Comparison of ENCODE assay signal across 15 cellular contexts in the genomic region with DNA sequence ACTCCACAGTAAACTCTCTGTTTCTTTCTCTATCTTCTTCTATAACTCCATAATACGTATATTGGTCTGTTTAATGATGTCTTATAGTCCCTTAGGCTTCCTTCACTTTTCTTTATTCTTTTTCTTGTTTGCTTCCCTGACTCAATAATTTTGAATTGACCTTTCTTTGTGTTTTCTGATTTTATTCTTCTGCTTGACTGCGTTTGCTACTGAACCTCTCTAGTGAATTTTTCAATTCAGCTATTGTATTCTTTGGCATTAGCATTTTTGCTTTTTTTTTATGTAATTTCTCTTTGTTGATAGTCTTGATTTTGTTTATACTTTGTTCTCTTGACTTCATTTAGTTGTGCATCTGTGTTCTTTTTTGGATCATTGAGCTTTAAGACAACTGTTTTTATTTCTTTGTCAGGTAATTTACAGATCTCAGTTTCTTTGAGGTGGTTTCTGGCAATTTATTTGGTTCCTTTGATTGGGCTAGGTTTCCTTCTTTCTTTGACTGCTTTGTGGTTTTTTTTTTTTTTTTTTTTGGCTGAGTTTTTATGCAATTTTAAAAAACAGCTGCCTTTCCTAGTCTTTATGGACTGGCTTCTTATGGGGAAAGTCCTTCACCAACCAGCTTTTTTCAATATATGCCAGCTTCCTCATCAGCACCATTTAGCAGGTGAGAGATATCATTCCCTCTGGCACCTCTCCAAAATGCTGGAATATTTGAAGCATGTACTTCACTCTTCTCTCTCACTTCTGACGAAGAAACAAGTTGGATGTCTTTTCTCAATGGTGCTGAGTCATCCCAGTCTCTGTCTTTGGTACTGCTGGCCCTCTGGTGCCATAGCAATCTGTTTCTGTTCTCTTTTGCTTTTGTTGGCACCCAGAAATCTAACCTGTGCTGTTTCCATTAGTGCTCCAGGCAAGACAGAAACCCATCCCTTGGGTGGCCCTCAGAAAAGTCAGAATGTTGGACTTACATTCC. TPM values are rescaled to one million over a fixed set of nuclear protein-coding genes. Genes with fewer than 3 reads are reported as not detected.
DNase-seq lines count a peak whose midpoint lies in the region; ATAC-seq, FAIRE-seq and TF ChIP-seq lines count a peak whose summit lies in the region.
"Had no signal": no experiment of that assay in that cellular context is flagged by ENCODE, and none has a peak within 500 bp of the region (broad histone marks: within the 10 kb centered on the region; RNA-seq: fewer than 3 reads in every experiment).

No MANE protein-coding gene starts in this region.

- H3K27me3 ChIP-seq in endodermal cell (ENCODE audit: control insufficient read depth, insufficient read depth, low read length, poor library complexity, severe bottlenecking): no peaks in the 10 kb centered on the region
- H3K27me3 ChIP-seq in pancreas: no peaks in the 10 kb centered on the region
- H3K27me3 ChIP-seq in esophagus muscularis mucosa: no peaks in the 10 kb centered on the region
- no peaks in the 10 kb centered on the region for H3K27me3 ChIP-seq in WERI-Rb-1 (ENCODE audit: insufficient read depth, low read depth, severe bottlenecking)
- H3K27me3 ChIP-seq: hepatocyte had no signal

- peaks cover 53% of the 10 kb centered on the region for H3K36me3 ChIP-seq in endodermal cell (ENCODE audit: control insufficient read depth, insufficient read depth, low read length)
- peaks cover 0 to 20% (median 2%) of the 10 kb centered on the region in 3 donors for H3K36me3 ChIP-seq in pancreas
- H3K36me3 ChIP-seq in esophagus muscularis mucosa: peaks cover 19 to 74% (median 46%) of the 10 kb centered on the region in 4 donors
- H3K36me3 ChIP-seq in WERI-Rb-1: peaks cover 28% of the 10 kb centered on the region
- H3K36me3 ChIP-seq in mucosa of descending colon (ENCODE audit: low read depth): no peaks in the 10 kb centered on the region

- FAIRE-seq in pancreas (lab: Jason Lieb, UNC): no peak

- TF ChIP-seq CTCF in endodermal cell (conservative IDR thresholded peaks at IDR 0.05) (no peak), pancreas (IDR thresholded peaks at IDR 0.05) (no peak), esophagus muscularis mucosa (IDR thresholded peaks at IDR 0.05) (no peak), WERI-Rb-1 (IDR thresholded peaks at IDR 0.05; ENCODE audit: low read depth, low read length) (no peak), mucosa of descending colon (IDR thresholded peaks at IDR 0.05) (no peak)

- no peaks in the 10 kb centered on the region for H3K4me1 ChIP-seq in endodermal cell (ENCODE audit: control insufficient read depth, insufficient read depth, low read length)
- no peaks in the 10 kb centered on the region for H3K4me1 ChIP-seq in pancreas
- no peaks in the 10 kb centered on the region for H3K4me1 ChIP-seq in esophagus muscularis mucosa
- no peaks in the 10 kb centered on the region for H3K4me1 ChIP-seq in mucosa of descending colon (ENCODE audit: low read depth)
- H3K4me1 ChIP-seq: parathyroid adenoma had no signal

- H3K9me3 ChIP-seq in endodermal cell (ENCODE audit: control insufficient read depth, low read length) (no peaks in the 10 kb centered on the region), pancreas (no peaks in the 10 kb centered on the region), esophagus muscularis mucosa (peaks cover 0 to 14% (median 0%) of the 10 kb centered on the region in 4 donors), WERI-Rb-1 (ENCODE audit: severe bottlenecking) (no peaks in the 10 kb centered on the region), mucosa of descending colon (no peaks in the 10 kb centered on the region)

- TF ChIP-seq POLR2A in esophagus muscularis mucosa (IDR thresholded peaks at IDR 0.05; ENCODE audit: low read depth): no peak

- H3K27me3 Mint-ChIP-seq in endodermal cell (ENCODE audit: insufficient read depth): no peaks in the 10 kb centered on the region

- peaks cover 60% of the 10 kb centered on the region for H3K36me3 Mint-ChIP-seq in endodermal cell (ENCODE audit: low read depth)

- peak overlapping the region; percentile 19 for H3K27ac Mint-ChIP-seq in endodermal cell

- intact Hi-C loops in pancreas (cut with DNase I) (no loop called here), esophagus muscularis mucosa (cut with DNase I) (no loop called here), mucosa of descending colon (cut with DNase I, micrococcal nuclease) (no loop called here)

- DNase-seq in AG08395 (ENCODE audit: low spot score) (peak; percentile 9), NCI-H226 (peak; percentile 80), endodermal cell (no peak), pancreas (no peak), esophagus muscularis mucosa (ENCODE audit: extremely low spot score) (no peak), WERI-Rb-1 (no peak), mucosa of descending colon (no peak)
- DNase-seq: C1 segment of cervical spinal cord; NCI-H1092 treated with DMSO at 0.1 percent for 48 hours; stimulated activated naive CD8-positive, alpha-beta T cell treated with anti-CD3 and anti-CD28 coated beads, Interleukin-15, Interleukin-2, amounts not matched to agents 100 U/mL and 50 U/mL, for 24 hours had no signal

- no peak overlapping the region for H3K9ac ChIP-seq in endodermal cell (ENCODE audit: extremely low read depth, low read length, poor library complexity, severe bottlenecking)
- H3K9ac ChIP-seq: parathyroid adenoma had no signal

- H3K27ac ChIP-seq in endodermal cell (ENCODE audit: low read depth, low read length) (no peak overlapping the region), pancreas (no peak overlapping the region), esophagus muscularis mucosa (replicated peaks in 1 of 4) (no peak overlapping the region), WERI-Rb-1 (no peak overlapping the region)
- H3K27ac ChIP-seq: hepatocyte, parathyroid adenoma had no signal

- no peak for TF ChIP-seq EP300 in esophagus muscularis mucosa (IDR thresholded peaks at IDR 0.05)

- ATAC-seq in GM19351 (IDR thresholded peaks at IDR 0.05; ENCODE audit: unreplicated experiment) (peak; percentile 48), pancreas (no peak), mucosa of descending colon (no peak)
- ATAC-seq: stimulated activated naive CD8-positive, alpha-beta T cell treated with anti-CD3 and anti-CD28 coated beads, Interleukin-15, Interleukin-2, amounts not matched to agents 100 U/mL and 50 U/mL, for 24 hours had no signal

- H3K4me1 Mint-ChIP-seq in endodermal cell: no peaks in the 10 kb centered on the region

- H3K9me3 Mint-ChIP-seq in endodermal cell: peaks cover 5% of the 10 kb centered on the region

- H3K4me3 ChIP-seq in endodermal cell (ENCODE audit: low read length) (no peak overlapping the region), pancreas (no peak overlapping the region), esophagus muscularis mucosa (no peak overlapping the region), WERI-Rb-1 (ENCODE audit: low read depth, low read length) (no peak overlapping the region), mucosa of descending colon (no peak overlapping the region)
- H3K4me3 ChIP-seq: hepatocyte, lung had no signal

- no peak overlapping the region for H3K4me3 Mint-ChIP-seq in endodermal cell

- WGBS in endodermal cell (ENCODE audit: insufficient coverage in 1 of 2, insufficient read length in 1 of 2), 2 experiments: 75 to 92% methylated on average over 2 to 3 of the region's 3 CpGs
- 90 to 91% methylated on average over 3 of the region's 3 CpGs for WGBS in pancreas, 2 donors
- 89% methylated on average over 3 of the region's 3 CpGs for WGBS in esophagus muscularis mucosa

RNA-seq across cellular contexts. Expression of a gene that starts 17.6 kb away (rescaled TPM):
- total RNA-seq in endodermal cell: 10 to 100 TPM; 45.3 to 52.1 TPM
- polyA plus RNA-seq in endodermal cell (2013, experiment 1 of 2): 33.3 TPM
- 35.7 TPM for polyA plus RNA-seq in endodermal cell (2013, experiment 2 of 2)
- 10 to 100 TPM in 4 of 6 donors, 1 to 10 TPM in 2; 9.8 to 19.9 (median 13.3) TPM for total RNA-seq in pancreas
- polyA plus RNA-seq in pancreas: 1 to 10 TPM; 7.7 to 9.3 TPM
- 10 to 100 TPM; 33.1 to 57.3 (median 40.6) TPM for total RNA-seq in esophagus muscularis mucosa
- total RNA-seq in mucosa of descending colon: 10 to 100 TPM; 26.6 to 41.9 (median 29.9) TPM

RNA-seq across cellular contexts. Expression of a gene that starts 21.3 kb away (rescaled TPM):
- total RNA-seq in endodermal cell: 1 to 10 TPM; 1.1 to 1.3 TPM
- 1.4 TPM for polyA plus RNA-seq in endodermal cell (2013, experiment 1 of 2)
- 1.8 TPM for polyA plus RNA-seq in endodermal cell (2013, experiment 2 of 2)
- total RNA-seq in pancreas: under 1 TPM in 5 of 6 donors, not detected in 1; 0.09 to 0.43 (median 0.22) TPM
- under 1 TPM; 0.11 to 0.23 TPM for polyA plus RNA-seq in pancreas
- 1 to 10 TPM in 2 of 4 donors, under 1 TPM in 2; 0.32 to 2.0 (median 0.95) TPM for total RNA-seq in esophagus muscularis mucosa
- total RNA-seq in mucosa of descending colon: under 1 TPM in 1 of 3 donors, not detected in 2; 0.87 TPM
- total RNA-seq: T-helper 2 cell treated with Interferon-gamma antibody and Interleukin-4, amounts not matched to agents 100 ng/mL and 5 ng/mL, for 36 hours had no signal

Comparison
In these comparisons a context has a peak if more than half of its experiments do, and no peak if none do; other contexts are left out.
1. DNase-seq: peak in AG08395 (single experiment) and NCI-H226 (single experiment); none in endodermal cell (single experiment), pancreas (0 of 6), esophagus muscularis mucosa (single experiment), WERI-Rb-1 (single experiment) and mucosa of descending colon (0 of 3).